19 cellular contexts compared by ENCODE assay signal in the genomic region with DNA sequence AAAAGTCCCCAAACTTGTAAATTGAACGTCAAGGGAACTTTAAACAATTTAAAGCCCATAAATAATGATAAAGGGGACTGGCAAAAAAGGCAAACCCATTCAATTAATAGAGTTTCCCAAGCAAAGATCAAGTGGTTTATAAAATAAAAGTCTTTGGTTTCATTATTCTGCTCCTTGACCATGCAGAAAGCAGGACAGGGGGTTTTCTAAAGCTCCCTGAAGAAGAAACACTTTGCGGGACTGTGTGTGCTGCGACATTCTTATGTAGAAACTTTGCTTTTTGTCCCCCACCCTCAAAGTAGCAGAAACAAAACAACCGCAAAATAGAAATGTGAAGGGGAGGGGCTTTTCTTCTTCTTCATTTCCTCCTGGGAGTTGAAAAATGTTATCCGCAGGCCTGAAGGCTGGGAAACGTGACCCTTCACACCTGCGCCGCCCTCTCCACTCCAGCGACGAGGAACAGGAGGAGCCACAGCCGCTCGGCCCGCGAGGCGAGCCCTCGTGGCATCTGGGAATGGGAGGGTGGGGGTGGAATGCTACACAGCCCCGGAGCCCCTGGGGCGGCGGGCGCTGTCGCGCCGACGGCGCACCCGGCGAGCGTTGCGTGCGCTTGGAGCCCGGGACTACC. TPM values are rescaled to one million over a fixed set of nuclear protein-coding genes. Genes with fewer than 3 reads are reported as not detected.
DNase-seq lines count a peak whose midpoint lies in the region; ATAC-seq and TF ChIP-seq lines count a peak whose summit lies in the region.
"Had no signal": no experiment of that assay in that cellular context is flagged by ENCODE, and none has a peak within 500 bp of the region (broad histone marks: within the 10 kb centered on the region; RNA-seq: fewer than 3 reads in every experiment).

No MANE protein-coding gene starts in this region.

- WGBS in H9 (ENCODE audit: extremely low coverage, insufficient read length, low lambda C conversion rate) = no CpG with 5 or more reads among the region's 31 CpGs

- no peak for ATAC-seq in GM18909 (IDR thresholded peaks at IDR 0.05; ENCODE audit: poor library complexity, unreplicated experiment)
- ATAC-seq: activated CD8-positive, alpha-beta memory T cell treated with anti-CD3 and anti-CD28 coated beads, Interleukin-2, amount 10 ng/mL, durations not matched to agents 7 days and 5 days had no signal

- H2AK5ac ChIP-seq in H9 (ENCODE audit: insufficient read length, low read length) = no peak overlapping the region

- H4K8ac ChIP-seq in H9 (replicated peaks; ENCODE audit: insufficient read length, low read depth, low read length) = no peak overlapping the region

- H3K9me3 ChIP-seq in Caco-2 (no peaks in the 10 kb centered on the region), H9 (ENCODE audit: control insufficient read depth, low read depth, low read length) (no peaks in the 10 kb centered on the region), neural cell (ENCODE audit: low read length) (no peaks in the 10 kb centered on the region)
- H3K9me3 ChIP-seq: left ventricle myocardium inferior, thyroid gland had no signal

- H2BK15ac ChIP-seq in H9 (ENCODE audit: low read depth, low read length) = no peak overlapping the region

- H3K9me2 ChIP-seq in neural cell (ENCODE audit: insufficient read depth, low read length) = no peaks in the 10 kb centered on the region

- no peak for TF ChIP-seq RAD21 in neural cell (conservative IDR thresholded peaks at IDR 0.05)

- H3K4me2 ChIP-seq in H9 (ENCODE audit: insufficient read depth, insufficient read length, low read length) = peak overlapping the region; percentile 62
- no peak overlapping the region for H3K4me2 ChIP-seq in neural cell (ENCODE audit: low read length)

- no peak for TF ChIP-seq CTCF in Caco-2 (IDR thresholded peaks at IDR 0.05; ENCODE audit: insufficient read depth in 1 of 2, low read depth in 1 of 2, low read length in 1 of 2, severe bottlenecking in 1 of 2, unreplicated experiment in 1 of 2)
- TF ChIP-seq CTCF in H9 (conservative IDR thresholded peaks at IDR 0.05) = no peak
- no peak for TF ChIP-seq CTCF in chondrocyte (IDR thresholded peaks at IDR 0.05)
- no peak for TF ChIP-seq CTCF in neural cell (IDR thresholded peaks at IDR 0.05; ENCODE audit: poor library complexity, severe bottlenecking)

- H3K4ac ChIP-seq in H9 (ENCODE audit: low read depth, low read length) = no peak overlapping the region

- H3K14ac ChIP-seq in H9 (ENCODE audit: insufficient read depth, low read length) = no peak overlapping the region

- H4K20me1 ChIP-seq in H9 (ENCODE audit: control insufficient read depth, insufficient read depth, insufficient read length) (no peaks in the 10 kb centered on the region), neural cell (ENCODE audit: insufficient read depth) (no peaks in the 10 kb centered on the region)

- H3K27ac ChIP-seq in H9 (ENCODE audit: insufficient read length, low read depth, low read length) = no peak overlapping the region
- H3K27ac ChIP-seq in neural cell (ENCODE audit: low read length) = no peak overlapping the region
- H3K27ac ChIP-seq: left ventricle myocardium inferior, thyroid gland had no signal

- H2AFZ ChIP-seq in H9 (ENCODE audit: low read length) (no peak overlapping the region), neural cell (ENCODE audit: low read depth, low read length) (no peak overlapping the region)

- no peak overlapping the region for H2BK12ac ChIP-seq in H9 (ENCODE audit: insufficient read length, low read depth, low read length)

- no peak overlapping the region for H2BK5ac ChIP-seq in H9 (ENCODE audit: insufficient read length, low read length)

- H3K4me1 Mint-ChIP-seq in Caco-2 (ENCODE audit: low read depth, unreplicated experiment) (no peaks in the 10 kb centered on the region), H9 (peaks cover 43 to 51% of the 10 kb centered on the region in 2 experiments), chondrocyte (ENCODE audit: low read depth) (peaks cover 52% of the 10 kb centered on the region)
- H3K4me1 Mint-ChIP-seq: activated CD8-positive, alpha-beta memory T cell treated with anti-CD3 and anti-CD28 coated beads, Interleukin-2, amount 10 ng/mL, durations not matched to agents 7 days and 5 days had no signal

- no peaks in the 10 kb centered on the region for H3K79me1 ChIP-seq in H9 (ENCODE audit: insufficient read depth, low read depth, low read length, poor library complexity, severe bottlenecking)

- intact Hi-C loops in Caco-2 (cut with micrococcal nuclease; ENCODE audit: unreplicated experiment) = no loop called here

- H3K9me3 Mint-ChIP-seq in Caco-2 (ENCODE audit: unreplicated experiment) (no peaks in the 10 kb centered on the region), H9 (peaks cover 3 to 20% of the 10 kb centered on the region in 2 experiments; a peak in 2 of 5 replicates), chondrocyte (ENCODE audit: low read depth) (no peaks in the 10 kb centered on the region)

- POLR2A ChIA-PET in Caco-2 (lab: Charles Lee) = no interaction called here

- H3K27ac Mint-ChIP-seq in Caco-2 (ENCODE audit: unreplicated experiment) (no peak overlapping the region), H9 (no peak overlapping the region), chondrocyte (ENCODE audit: unreplicated experiment) (peak overlapping the region; percentile 15)
- H3K27ac Mint-ChIP-seq: activated CD8-positive, alpha-beta memory T cell treated with anti-CD3 and anti-CD28 coated beads, Interleukin-2, amount 10 ng/mL, durations not matched to agents 7 days and 5 days had no signal

- peaks cover 21% of the 10 kb centered on the region for H3K23me2 ChIP-seq in H9 (ENCODE audit: insufficient read length, low read depth, low read length, poor library complexity, severe bottlenecking)

- H3K36me3 Mint-ChIP-seq in Caco-2 (ENCODE audit: insufficient read depth, unreplicated experiment) (peaks cover 5% of the 10 kb centered on the region), H9 (ENCODE audit: insufficient read depth in 1 of 3, low read depth in 3 of 3) (peaks cover 0 to 2% (median 0%) of the 10 kb centered on the region in 3 experiments; a peak in 1 of 7 replicates), chondrocyte (ENCODE audit: low read depth) (peaks cover 2% of the 10 kb centered on the region)

- no peak overlapping the region for H4K91ac ChIP-seq in H9 (ENCODE audit: insufficient read length, low read depth, low read length)

- no peaks in the 10 kb centered on the region for H3K27me3 ChIP-seq in Caco-2 (replicated peaks; ENCODE audit: control insufficient read depth, insufficient read depth, low read length)
- H3K27me3 ChIP-seq in H9 (ENCODE audit: insufficient read depth, low read length) = peaks cover 78% of the 10 kb centered on the region
- H3K27me3 ChIP-seq in neural cell (ENCODE audit: insufficient read depth, low read depth, low read length) = peaks cover 100% of the 10 kb centered on the region

- no peak overlapping the region for H3T11ph ChIP-seq in H9 (ENCODE audit: low read length)

- H3K23ac ChIP-seq in H9 (ENCODE audit: insufficient read length, low read depth, low read length) = no peak overlapping the region

- no peak overlapping the region for H3K56ac ChIP-seq in H9 (ENCODE audit: insufficient read length, low read depth, low read length)

- peaks cover 5% of the 10 kb centered on the region for H3F3A ChIP-seq in neural cell (ENCODE audit: insufficient read depth, low read length, poor library complexity, severe bottlenecking)

- no peak overlapping the region for H4K5ac ChIP-seq in H9 (ENCODE audit: insufficient read length, low read depth, low read length)

- H3K9ac ChIP-seq in H9 (ENCODE audit: extremely low read depth, insufficient read length, low read length) (no peak overlapping the region), neural cell (ENCODE audit: low read length) (no peak overlapping the region)

- no TSS peak for BruUV-seq in Caco-2 (replicated peaks; lab: Mats Ljungman, UMichigan)

- H3K4me1 ChIP-seq in Caco-2 = 0 out of 2 replicates have a peak, but pooled peaks cover 3% of the 10 kb centered on the region
- peaks cover 19% of the 10 kb centered on the region for H3K4me1 ChIP-seq in H9 (ENCODE audit: insufficient read depth, low read length)

- no peak overlapping the region for H3K18ac ChIP-seq in H9 (ENCODE audit: insufficient read length, low read depth, low read length)

- H3K36me3 ChIP-seq in Caco-2 (ENCODE audit: control insufficient read depth, insufficient read depth, low read length) (no peaks in the 10 kb centered on the region), neural cell (ENCODE audit: insufficient read depth, low read length) (no peaks in the 10 kb centered on the region)
- H3K36me3 ChIP-seq: left ventricle myocardium inferior, thyroid gland had no signal

- CTCF ChIA-PET in Caco-2 (lab: Charles Lee) = no interaction called here

- peak overlapping the region; percentile 10 for H3K4me3 ChIP-seq in Caco-2 (ENCODE audit: low read depth, low read length)
- H3K4me3 ChIP-seq in neural cell (ENCODE audit: low read length) = no peak overlapping the region
- H3K4me3 ChIP-seq: left ventricle myocardium inferior, thyroid gland had no signal

- no peak overlapping the region for H2BK20ac ChIP-seq in H9 (ENCODE audit: low read depth, low read length, poor library complexity, severe bottlenecking)

- no peak for TF ChIP-seq EP300 in neural cell (conservative IDR thresholded peaks at IDR 0.05; ENCODE audit: poor library complexity, severe bottlenecking)

- no peaks in the 10 kb centered on the region for H3K79me2 ChIP-seq in H9 (ENCODE audit: insufficient read depth, low read length)
- H3K79me2 ChIP-seq in neural cell (replicated peaks; ENCODE audit: insufficient read depth, low read length) = no peaks in the 10 kb centered on the region

- H3K27me3 Mint-ChIP-seq in Caco-2 (ENCODE audit: insufficient read depth, unreplicated experiment) (no peaks in the 10 kb centered on the region), H9 (ENCODE audit: low read depth) (peaks cover 94% of the 10 kb centered on the region), chondrocyte (ENCODE audit: low read depth) (peaks cover 7% of the 10 kb centered on the region)

- DNase-seq in Caco-2 (no peak), H9 (no peak), chondrocyte (ENCODE audit: low spot score) (no peak), dermis blood vessel endothelial cell (no peak), hypothalamus (lab: John Stamatoyannopoulos, UW) (no peak), SW 1271 (lab: John Stamatoyannopoulos, UW) (no peak)
- DNase-seq: activated CD4-positive, alpha-beta T cell treated with anti-CD3 and anti-CD28 coated beads for 1 hour; activated CD8-positive, alpha-beta memory T cell treated with anti-CD3 and anti-CD28 coated beads, Interleukin-2, amount 10 ng/mL, durations not matched to agents 7 days and 5 days; activated gamma-delta T cell treated with Interleukin-2 at 50 U/mL for 16 hours; left ventricle myocardium inferior; NCI-H187; NCI-H446 treated with DMSO at 0.1 percent for 48 hours; posterior cingulate gyrus; SHP77; small intestine; thyroid gland had no signal

- H3K4me3 Mint-ChIP-seq in Caco-2 (ENCODE audit: unreplicated experiment) (peak overlapping the region; percentile 27), H9 (peak overlapping the region in 1 of 2 experiments; percentile 16; a peak in 2 of 5 replicates), chondrocyte (ENCODE audit: unreplicated experiment) (no peak overlapping the region)
- H3K4me3 Mint-ChIP-seq: activated CD8-positive, alpha-beta memory T cell treated with anti-CD3 and anti-CD28 coated beads, Interleukin-2, amount 10 ng/mL, durations not matched to agents 7 days and 5 days had no signal

- no peak overlapping the region for H2BK120ac ChIP-seq in H9 (ENCODE audit: low read depth, low read length, poor library complexity, severe bottlenecking)

RNA-seq across cellular contexts. Expression of a gene that starts 4.2 kb away (rescaled TPM):
- total RNA-seq in Caco-2 (2022) (2.1 and 2.4 TPM in 2 replicates), H9 (2021) (0.31 and 0.46 TPM in 2 replicates), chondrocyte (12.5 to 17.8 TPM (median 16.7 TPM) in 3 replicates), dermis blood vessel endothelial cell (0.34 and 1.1 TPM in 2 replicates)
- polyA plus RNA-seq in neural cell = 0.92 and 1.2 TPM in 2 replicates
- polyA minus RNA-seq in neural cell = 1.0 and 1.7 TPM in 2 replicates
- total RNA-seq: activated CD8-positive, alpha-beta memory T cell treated with anti-CD3 and anti-CD28 coated beads, Interleukin-2, amount 10 ng/mL, durations not matched to agents 7 days and 5 days; left ventricle myocardium inferior; MCF 10A; thyroid gland had no signal
- polyA plus RNA-seq: small intestine had no signal
